Comparison of ENCODE assay signal across 1 cellular context in genomic region chr7:44575054-44575453, GRCh38.
TF ChIP-seq lines count a peak whose summit lies in the region.

No MANE protein-coding gene starts in this region.

TF ChIP-seq in GM12878, 131 proteins besides CTCF, POLR2A, EP300 and RAD21:
- TF ChIP-seq STAT3 (IDR thresholded peaks at IDR 0.05; ENCODE audit: low read depth, low read length) (no peak), YY1 (IDR thresholded peaks at IDR 0.05; ENCODE audit: low read depth, low read length) (no peak), SUZ12 (IDR thresholded peaks at IDR 0.05; ENCODE audit: unreplicated experiment) (no peak)
